28 cellular contexts compared by ENCODE assay signal in the genomic region with DNA sequence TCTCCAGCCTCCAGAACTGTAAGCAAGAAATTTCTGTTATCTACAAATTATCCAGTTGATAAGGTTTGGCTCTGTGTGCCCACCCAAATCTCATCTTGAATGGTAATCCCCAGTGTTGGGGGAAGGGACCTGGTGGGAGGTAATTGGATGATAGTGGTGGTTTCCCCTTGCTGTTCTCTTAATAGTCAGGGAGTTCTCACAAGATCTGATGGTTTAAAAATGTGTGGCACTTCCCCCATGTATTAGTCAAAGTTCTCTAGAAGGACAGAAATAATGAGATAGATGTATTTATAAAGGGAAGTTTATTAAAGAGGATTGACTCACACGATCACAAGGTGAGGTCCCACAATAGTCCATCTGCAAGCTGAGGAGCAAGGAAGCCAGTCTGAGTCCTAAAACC. TPM values are rescaled to one million over a fixed set of nuclear protein-coding genes. Genes with fewer than 3 reads are reported as not detected.
"Had no signal": no experiment of that assay in that cellular context is flagged by ENCODE, and none has a peak within 500 bp of the region (broad histone marks: within the 10 kb centered on the region; RNA-seq: fewer than 3 reads in every experiment).

No MANE protein-coding gene starts in this region.

- DNase-seq: islet precursor cell; left ventricle myocardium inferior; midbrain; mucosa of descending colon; naive thymus-derived CD4-positive, alpha-beta T cell; nucleus accumbens; pancreas; posterior cingulate gyrus; retina; right cardiac atrium; stimulated activated CD4-positive, alpha-beta T cell treated with anti-CD3 and anti-CD28 coated beads, Interleukin-12 subunit alpha, Interleukin-12 subunit beta, amount 100 ng/mL, for 4 hours; stimulated activated CD4-positive, alpha-beta T cell treated with anti-CD3 and anti-CD28 coated beads, Interleukin-15, amount 100 ng/mL, for 24 hours; stimulated activated CD4-positive, alpha-beta T cell treated with anti-CD3 and anti-CD28 coated beads, Interleukin-2, amount 100 ng/mL, for 24 hours; stimulated activated CD4-positive, alpha-beta T cell treated with anti-CD3 and anti-CD28 coated beads, Interleukin-4, amount 100 ng/mL, for 1 hour; stimulated activated naive CD8-positive, alpha-beta T cell treated with anti-CD3 and anti-CD28 coated beads, Interleukin-15, Interleukin-2, amounts not matched to agents 100 U/mL and 50 U/mL, for 24 hours; stomach; testis; thyroid gland; transverse colon; upper lobe of left lung had no signal

- ATAC-seq: mucosa of descending colon; naive thymus-derived CD4-positive, alpha-beta T cell; natural killer cell treated with Interleukin-12 subunit alpha and Interleukin-12 subunit beta and Interleukin-15 and Interleukin-18, amount 100 ng/mL, for 72 hours; pancreas; right cardiac atrium; sciatic nerve; stimulated activated naive CD8-positive, alpha-beta T cell treated with anti-CD3 and anti-CD28 coated beads, Interleukin-15, Interleukin-2, amounts not matched to agents 100 U/mL and 50 U/mL, for 24 hours had no signal

- H3K27ac ChIP-seq: hepatocyte, left ventricle myocardium inferior, pancreas, prostate gland, skin epidermis, stomach, testis, thyroid gland, transverse colon, upper lobe of left lung, vagina had no signal

- H2AFZ ChIP-seq: hepatocyte had no signal

- H3K4me3 ChIP-seq: hepatocyte, left ventricle myocardium inferior, lung, mucosa of descending colon, pancreas, prostate gland, skin epidermis, stomach, testis, thyroid gland, transverse colon, upper lobe of left lung, vagina had no signal

- H3K4me2 ChIP-seq: hepatocyte had no signal

- H3K9me3 ChIP-seq: left ventricle myocardium inferior, pancreas, prostate gland, testis, thyroid gland, transverse colon, upper lobe of left lung, vagina had no signal

- FAIRE-seq: pancreas had no signal

- H3K4me1 ChIP-seq: left ventricle myocardium inferior, pancreas, prostate gland, stomach, testis, thyroid gland, transverse colon, vagina had no signal

- H3K36me3 ChIP-seq: left ventricle myocardium inferior, pancreas, prostate gland, stomach, thyroid gland, transverse colon, upper lobe of left lung, vagina had no signal

- H3K27me3 ChIP-seq: hepatocyte, pancreas, stomach, testis, thyroid gland, transverse colon, upper lobe of left lung, vagina had no signal

RNA-seq across cellular contexts. Expression of a gene that starts 56.2 kb away (rescaled TPM):
- polyA plus RNA-seq: neural cell had no signal
